In genomic region chr2:20157606-20157970, GRCh38 we compare ENCODE assay signal across 1 cellular context.
TF ChIP-seq lines count a peak whose summit lies in the region.

No MANE protein-coding gene starts in this region.

TF ChIP-seq in SK-N-SH, 30 proteins besides CTCF, POLR2A, EP300 and RAD21 (continued from another document):
- no peak for TF ChIP-seq ZBTB33 (IDR thresholded peaks at IDR 0.05; ENCODE audit: borderline replicate concordance, low read depth)
- TF ChIP-seq SMC3 (IDR thresholded peaks at IDR 0.05; ENCODE audit: low read depth, low read length): no peak
- no peak for TF ChIP-seq EZH2phosphoT487 (IDR thresholded peaks at IDR 0.05; ENCODE audit: borderline replicate concordance, low read depth)
- TF ChIP-seq CHD2 (IDR thresholded peaks at IDR 0.05; ENCODE audit: low read length, partially characterized antibody): no peak
- no peak for TF ChIP-seq TAF1 (IDR thresholded peaks at IDR 0.05; ENCODE audit: borderline replicate concordance, low read depth, low read length)
- TF ChIP-seq JUND (IDR thresholded peaks at IDR 0.05): no peak
- TF ChIP-seq ELF1 (IDR thresholded peaks at IDR 0.05): no peak
- TF ChIP-seq MEF2A (IDR thresholded peaks at IDR 0.05; ENCODE audit: borderline replicate concordance, low read depth): no peak
